Comparison of ENCODE assay signal across 9 cellular contexts in genomic region chr5:68287631-68287975, GRCh38.
DNase-seq lines count a peak whose midpoint lies in the region; ATAC-seq, FAIRE-seq and TF ChIP-seq lines count a peak whose summit lies in the region.
"Had no signal": no experiment of that assay in that cellular context is flagged by ENCODE, and none has a peak within 500 bp of the region (broad histone marks: within the 10 kb centered on the region; RNA-seq: fewer than 3 reads in every experiment).

No MANE protein-coding gene starts in this region.

- intact Hi-C loops in spleen (cut with DNase I; ENCODE audit: low total_unique reads) = loop anchor here (2.0 to 5.0 kb wide), 2 partner anchors 173 to 675 kb away; no protein-coding TSS in a partner anchor

- no peaks in the 10 kb centered on the region for H3K9me3 ChIP-seq in spleen

- no peak for DNase-seq in HFF-Myc (ENCODE audit: extremely low read depth, low read depth)
- no peak for DNase-seq in activated naive CD4-positive, alpha-beta T cell treated with anti-CD3 and anti-CD28 coated beads, Interleukin-2, amount 50 U/mL, for 72 hours (ENCODE audit: low spot score in 2 of 2)
- no peak for DNase-seq in spleen
- no peak for DNase-seq in GM12891 (ENCODE audit: insufficient read length, low spot score)
- no peak for DNase-seq in NCI-H510A treated with DMSO at 0.1 percent for 48 hours (lab: John Stamatoyannopoulos, UW)
- DNase-seq in NCI-H2196 (lab: John Stamatoyannopoulos, UW; ENCODE audit: unreplicated experiment) = no peak

- 34 to 48% (median 37%) methylated on average over 8 of the region's 8 CpGs for WGBS in spleen, 5 donors

- no peak for TF ChIP-seq CTCF in HFF-Myc (IDR thresholded peaks at IDR 0.05; ENCODE audit: low read depth, low read length, missing control alignments)
- TF ChIP-seq CTCF in spleen (IDR thresholded peaks at IDR 0.05 in 8 of 11, conservative IDR thresholded peaks at IDR 0.05 in 3 of 11) = no peak

- H3K27ac Mint-ChIP-seq in activated naive CD4-positive, alpha-beta T cell treated with anti-CD3 and anti-CD28 coated beads, Interleukin-2, amount 50 U/mL, for 72 hours = peak overlapping the region; percentile 82 to 86

- no peak for FAIRE-seq in GM12891 (lab: Jason Lieb, UNC)
- FAIRE-seq: urothelium cell line had no signal

- peaks cover 5 to 23% of the 10 kb centered on the region in 2 donors for H3K36me3 Mint-ChIP-seq in activated naive CD4-positive, alpha-beta T cell treated with anti-CD3 and anti-CD28 coated beads, Interleukin-2, amount 50 U/mL, for 72 hours

- no peak for ATAC-seq in activated naive CD4-positive, alpha-beta T cell treated with anti-CD3 and anti-CD28 coated beads, Interleukin-2, amount 50 U/mL, for 72 hours
- ATAC-seq in HG02981 (IDR thresholded peaks at IDR 0.05; ENCODE audit: unreplicated experiment) = no peak

- H3K36me3 ChIP-seq in spleen = peaks cover 0 to 50% (median 15%) of the 10 kb centered on the region in 6 donors

- H3K27me3 ChIP-seq in spleen (replicated peaks in 1 of 7) = no peaks in the 10 kb centered on the region

- peak overlapping the region; percentile 81 to 92 (median 89) for H3K27ac ChIP-seq in spleen

- peak overlapping the region; percentile 46; the same call in 1 of the 2 replicates for H3K4me3 ChIP-seq in HFF-Myc (replicated peaks; ENCODE audit: low read depth, low read length)
- H3K4me3 ChIP-seq in iPS-11a (ENCODE audit: low read depth, low read length) = peak overlapping the region; percentile 49
- H3K4me3 ChIP-seq in spleen = peak overlapping the region; percentile 16 to 73 (median 52)

- TF ChIP-seq POLR2A in spleen (IDR thresholded peaks at IDR 0.05) = no peak
- TF ChIP-seq POLR2A in GM12891 (IDR thresholded peaks at IDR 0.05; ENCODE audit: low read depth, low read length) = no peak

- H3K4me1 ChIP-seq in spleen = peaks cover 51 to 100% (median 87%) of the 10 kb centered on the region in 6 donors

- H3K9me3 Mint-ChIP-seq in activated naive CD4-positive, alpha-beta T cell treated with anti-CD3 and anti-CD28 coated beads, Interleukin-2, amount 50 U/mL, for 72 hours = no peaks in the 10 kb centered on the region

TF ChIP-seq in GM12891, 5 proteins besides CTCF, POLR2A, EP300 and RAD21:
- TF ChIP-seq POU2F2 (IDR thresholded peaks at IDR 0.05; ENCODE audit: low read depth, low read length) (no peak), TAF1 (IDR thresholded peaks at IDR 0.05; ENCODE audit: low read depth, low read length) (no peak), PAX5 (IDR thresholded peaks at IDR 0.05; ENCODE audit: insufficient read depth, low read length, severe bottlenecking) (no peak), SPI1 (IDR thresholded peaks at IDR 0.05; ENCODE audit: low read depth, low read length) (no peak), POLR2AphosphoS5 (IDR thresholded peaks at IDR 0.05; ENCODE audit: low read depth, low read length) (no peak)
